Comparison of ENCODE assay signal across 8 cellular contexts in the genomic region with DNA sequence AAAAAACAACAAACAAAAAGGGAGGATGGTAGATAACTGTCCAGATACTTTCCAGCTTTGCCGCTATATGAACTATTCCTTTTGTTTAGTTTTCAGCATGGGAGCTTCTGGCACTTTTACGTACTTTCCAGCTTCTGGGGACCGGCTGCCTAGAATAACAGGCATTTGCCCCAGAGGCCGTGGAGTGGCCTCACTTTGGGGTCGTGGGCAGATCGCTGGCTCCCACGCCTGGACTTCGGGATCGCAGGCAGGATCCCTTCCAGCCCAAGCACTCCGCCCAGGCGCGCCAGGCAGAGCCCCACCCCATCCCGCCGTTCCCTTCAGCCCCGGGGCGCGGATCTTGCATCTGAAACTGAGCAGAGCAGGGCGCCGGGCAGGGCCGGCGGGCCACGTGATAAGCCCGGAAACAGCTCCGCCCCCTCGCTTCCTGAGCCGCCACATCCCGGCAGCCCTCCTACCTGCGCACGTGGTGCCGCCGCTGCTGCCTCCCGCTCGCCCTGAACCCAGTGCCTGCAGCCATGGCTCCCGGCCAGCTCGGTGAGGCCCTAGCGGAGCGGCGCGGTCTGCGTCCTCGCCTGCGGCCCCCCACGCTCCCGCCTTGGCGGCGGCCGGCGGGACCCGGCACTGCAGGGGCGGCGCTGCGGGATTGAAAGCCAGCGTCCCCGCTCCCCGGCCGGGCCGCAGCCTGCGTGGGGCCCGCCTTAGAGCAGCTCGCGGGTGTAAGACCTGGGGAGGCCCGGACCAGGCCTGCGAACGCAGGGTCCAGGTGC. TPM values are rescaled to one million over a fixed set of nuclear protein-coding genes. Genes with fewer than 3 reads are reported as not detected.
DNase-seq lines count a peak whose midpoint lies in the region; ATAC-seq, FAIRE-seq and TF ChIP-seq lines count a peak whose summit lies in the region.

A gene (plus strand): TSS at position 435 of the 770 bp plus-strand sequence. CDS start 84 bp downstream, at position 519.

- H3K4me3 ChIP-seq in SU-DHL-6 (ENCODE audit: insufficient read depth, low read length, poor library complexity, severe bottlenecking) (peak within 1 kb of the TSS; percentile 81), pancreas (peak within 1 kb of the TSS; percentile 76 to 91 (median 78)), tibial artery (peak within 1 kb of the TSS; percentile 69 to 70)

- peaks cover 45% of the 10 kb centered on the region for H3K79me2 ChIP-seq in SU-DHL-6 (ENCODE audit: insufficient read depth, low read length)

- H3F3A ChIP-seq in SU-DHL-6 (ENCODE audit: insufficient read depth), result no peaks in the 10 kb centered on the region; the same call in 1 of the 2 replicates

- H2AFZ ChIP-seq in SU-DHL-6 (ENCODE audit: low read depth, low read length, severe bottlenecking), result peak within 1 kb of the TSS; percentile 87

- peak within 1 kb of the TSS; percentile 93 for H3K9ac ChIP-seq in SU-DHL-6 (ENCODE audit: low read length)

- ATAC-seq in HG02678 (IDR thresholded peaks at IDR 0.05; ENCODE audit: unreplicated experiment) (peak; percentile 98), Right ventricle myocardium inferior (peak; percentile 99), pancreas (peak; percentile 98 to 99 (median 99))

- H4K20me1 ChIP-seq in SU-DHL-6 (ENCODE audit: low read depth, low read length), result no peaks in the 10 kb centered on the region

- FAIRE-seq in pancreas (lab: Jason Lieb, UNC), result no peak

- DNase-seq in NCI-H128 (lab: John Stamatoyannopoulos, UW; ENCODE audit: unreplicated experiment), result peak; percentile 55
- DNase-seq in activated naive CD8-positive, alpha-beta T cell treated with anti-CD3 and anti-CD28 coated beads, Interleukin-2, amount 50 U/mL, for 16 hours (ENCODE audit: low read depth, low spot score), result peak; percentile 82
- peak; percentile 97 for DNase-seq in Right ventricle myocardium inferior (ENCODE audit: missing footprints)
- DNase-seq in pancreas, result peak; percentile 90 to 96 (median 94)
- peak; percentile 97 for DNase-seq in tibial artery

- H3K27ac ChIP-seq in SU-DHL-6 (ENCODE audit: low read depth, low read length) (peak within 1 kb of the TSS; percentile 60), pancreas (peak within 1 kb of the TSS; percentile 64 to 82 (median 69)), tibial artery (peak within 1 kb of the TSS; percentile 75 to 84)

- H3K4me2 ChIP-seq in SU-DHL-6 (ENCODE audit: low read depth, low read length, poor library complexity, severe bottlenecking), result peak within 1 kb of the TSS; percentile 76

- 0 to 1% methylated on average over 53 to 64 of the region's 64 CpGs for WGBS in pancreas, 2 donors

- H3K9me3 ChIP-seq in SU-DHL-6 (ENCODE audit: insufficient read depth, low read length) (no peaks in the 10 kb centered on the region), pancreas (no peaks in the 10 kb centered on the region), tibial artery (no peaks in the 10 kb centered on the region)

- H3K4me1 ChIP-seq in pancreas, result peaks cover 0 to 13% (median 0%) of the 10 kb centered on the region in 3 donors
- H3K4me1 ChIP-seq in tibial artery, result peaks cover 0 to 17% (median 5%) of the 10 kb centered on the region in 4 donors

- TF ChIP-seq POLR2A in GM10847 (IDR thresholded peaks at IDR 0.05; ENCODE audit: extremely low read depth, insufficient read length), result peak; percentile 75

- TF ChIP-seq CTCF in SU-DHL-6 (IDR thresholded peaks at IDR 0.05; ENCODE audit: insufficient read depth, low read length, poor library complexity, severe bottlenecking) (no peak), pancreas (IDR thresholded peaks at IDR 0.05) (no peak), tibial artery (IDR thresholded peaks at IDR 0.05) (peak in 1 of 2 experiments; percentile 26)

- peaks cover 22% of the 10 kb centered on the region for H3K36me3 ChIP-seq in SU-DHL-6 (ENCODE audit: low read length)
- no peaks in the 10 kb centered on the region for H3K36me3 ChIP-seq in pancreas
- H3K36me3 ChIP-seq in tibial artery, result no peaks in the 10 kb centered on the region

- no peaks in the 10 kb centered on the region for H3K9me2 ChIP-seq in SU-DHL-6 (replicated peaks; ENCODE audit: insufficient read depth, low read length)

- H3K27me3 ChIP-seq in SU-DHL-6 (ENCODE audit: low read length) (no peaks in the 10 kb centered on the region), pancreas (no peaks in the 10 kb centered on the region), tibial artery (no peaks in the 10 kb centered on the region)

- intact Hi-C loops in Right ventricle myocardium inferior (cut with DNase I) (loop anchor here (5.0 kb wide), 1 partner anchor 505 kb away; a partner anchor contains a TSS), pancreas (cut with DNase I) (no loop called here), tibial artery (cut with DNase I; ENCODE audit: low total_unique reads) (no loop called here)

RNA-seq across cellular contexts. Expression of the gene that starts here (rescaled TPM):
- total RNA-seq in Right ventricle myocardium inferior (55.0 TPM), pancreas (10 to 100 TPM; 38.6 to 53.7 (median 45.6) TPM)
- 10 to 100 TPM; 43.9 to 73.2 TPM for polyA plus RNA-seq in pancreas

Comparison
In these comparisons a context has a peak if more than half of its experiments do, and no peak if none do; other contexts are left out.
1. Peak in every context shown above with its lines: DNase-seq, ATAC-seq, H3K4me3 ChIP-seq and H3K27ac ChIP-seq.